16 cellular contexts compared by ENCODE assay signal in the genomic region with DNA sequence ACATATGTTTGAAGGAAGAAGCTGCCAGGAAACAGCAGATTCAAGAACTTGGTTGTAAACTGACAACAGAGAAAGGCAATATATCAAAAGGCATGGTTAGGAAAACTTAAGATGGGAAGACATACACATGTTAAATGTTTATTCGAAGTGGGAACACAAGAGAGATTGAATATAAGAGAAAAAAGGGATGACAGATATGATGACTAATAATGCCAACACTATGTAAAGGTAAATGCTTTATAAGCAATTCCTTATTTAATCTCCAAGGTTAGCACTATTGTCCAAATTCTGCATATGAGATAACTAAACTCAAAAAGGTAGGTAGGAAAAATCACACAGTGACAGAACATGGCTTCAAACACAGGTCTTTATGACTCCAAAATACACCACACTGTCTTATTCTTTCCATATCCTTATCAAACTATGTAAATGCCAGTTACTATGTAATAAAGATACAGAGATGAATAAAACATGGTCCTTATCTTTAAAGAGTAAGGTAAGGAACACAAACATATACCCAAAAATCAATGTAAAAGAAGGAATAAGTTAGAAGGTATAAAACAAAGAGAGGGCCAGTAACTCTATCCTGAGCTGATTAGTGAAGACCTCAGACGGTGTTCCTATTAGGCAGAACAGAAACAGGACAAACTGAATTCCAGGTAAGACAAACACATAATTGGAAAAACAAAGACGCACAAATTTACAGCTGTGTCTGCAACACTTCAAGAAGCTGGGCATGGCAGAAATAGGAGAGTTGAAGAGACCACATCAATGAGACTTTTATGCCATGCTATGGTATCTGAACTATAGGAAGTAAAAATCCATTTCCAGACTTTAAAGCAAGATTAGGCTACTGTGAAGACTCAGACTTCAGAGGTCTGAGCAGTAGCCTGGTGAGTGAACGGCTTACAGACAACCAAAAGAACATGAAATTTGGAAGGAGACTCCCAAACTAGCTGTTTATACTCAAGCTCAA. TPM values are rescaled to one million over a fixed set of nuclear protein-coding genes. Genes with fewer than 3 reads are reported as not detected.
DNase-seq lines count a peak whose midpoint lies in the region; ATAC-seq and TF ChIP-seq lines count a peak whose summit lies in the region.
"Had no signal": no experiment of that assay in that cellular context is flagged by ENCODE, and none has a peak within 500 bp of the region (broad histone marks: within the 10 kb centered on the region; RNA-seq: fewer than 3 reads in every experiment).

No MANE protein-coding gene starts in this region.

- DNase-seq in CD8-positive, alpha-beta memory T cell, result peak in 1 of 5 donors; percentile 14
- no peak for DNase-seq in Karpas-422
- peak; percentile 35 for DNase-seq in cerebellar cortex (ENCODE audit: low spot score)
- no peak for DNase-seq in neural progenitor cell (ENCODE audit: low spot score)
- no peak for DNase-seq in NCI-H1694 treated with DMSO at 0.1 percent for 48 hours (lab: John Stamatoyannopoulos, UW)
- DNase-seq in NCI-H510A (lab: John Stamatoyannopoulos, UW), result no peak
- DNase-seq: aorta, cortex of kidney, heart right ventricle, kidney glomerular epithelial cell, NCI-H2029, NCI-H526, posterior cingulate gyrus, small intestine, stomach had no signal

- H3K79me2 ChIP-seq in Karpas-422 (ENCODE audit: low read length), result peaks cover 98% of the 10 kb centered on the region
- peaks cover 83% of the 10 kb centered on the region for H3K79me2 ChIP-seq in neural progenitor cell (ENCODE audit: low read depth)

- H3K9me3 ChIP-seq in CD8-positive, alpha-beta memory T cell (ENCODE audit: low read length), result no peaks in the 10 kb centered on the region
- H3K9me3 ChIP-seq in Karpas-422 (ENCODE audit: low read length) (no peaks in the 10 kb centered on the region), neural progenitor cell (ENCODE audit: low read depth) (no peaks in the 10 kb centered on the region)
- H3K9me3 ChIP-seq: heart right ventricle, stomach had no signal

- no peaks in the 10 kb centered on the region for H3F3A ChIP-seq in neural progenitor cell (ENCODE audit: low read depth)

- peaks cover 48% of the 10 kb centered on the region for H3K4me1 ChIP-seq in CD8-positive, alpha-beta memory T cell (ENCODE audit: insufficient read depth, low read length)
- H3K4me1 ChIP-seq in Karpas-422 (ENCODE audit: low read length) (peaks cover 69% of the 10 kb centered on the region), neural progenitor cell (peaks cover 35% of the 10 kb centered on the region)

- no peaks in the 10 kb centered on the region for H3K27me3 Mint-ChIP-seq in CD8-positive, alpha-beta memory T cell
- no peaks in the 10 kb centered on the region for H3K27me3 Mint-ChIP-seq in neural progenitor cell (ENCODE audit: insufficient read depth, low read depth)

- no peak for TF ChIP-seq CTCF in neural progenitor cell (IDR thresholded peaks at IDR 0.05)

- no peaks in the 10 kb centered on the region for H3K27me3 ChIP-seq in CD8-positive, alpha-beta memory T cell (ENCODE audit: insufficient read depth, low read length, poor library complexity, severe bottlenecking)
- H3K27me3 ChIP-seq in Karpas-422 (ENCODE audit: low read length), result no peaks in the 10 kb centered on the region
- no peaks in the 10 kb centered on the region for H3K27me3 ChIP-seq in neural progenitor cell
- H3K27me3 ChIP-seq: heart right ventricle, stomach had no signal

- ATAC-seq in GM21447 (IDR thresholded peaks at IDR 0.05; ENCODE audit: unreplicated experiment), result no peak

- H3K36me3 Mint-ChIP-seq in CD8-positive, alpha-beta memory T cell, result peaks cover 0 to 26% (median 2%) of the 10 kb centered on the region in 3 donors
- H3K36me3 Mint-ChIP-seq in neural progenitor cell, result peaks cover 3% of the 10 kb centered on the region

- no peaks in the 10 kb centered on the region for H4K20me1 ChIP-seq in Karpas-422 (ENCODE audit: insufficient read depth, low read depth, low read length)
- H4K20me1 ChIP-seq in neural progenitor cell (ENCODE audit: low read depth), result peaks cover 54% of the 10 kb centered on the region

- no peak overlapping the region for H3K9ac ChIP-seq in Karpas-422 (ENCODE audit: low read length)
- no peak overlapping the region for H3K9ac ChIP-seq in neural progenitor cell

- CTCF ChIA-PET in CD8-positive, alpha-beta memory T cell (lab: Charles Lee), result interaction anchor here (1.2 to 1.7 kb wide), 3 partner anchors 10 to 78 kb away, joined by 3 to 7 read pairs (median 3); no protein-coding TSS in a partner anchor

- H3K4me2 ChIP-seq in Karpas-422 (ENCODE audit: low read depth, low read length, poor library complexity, severe bottlenecking) (no peak overlapping the region), neural progenitor cell (no peak overlapping the region)

- H3K4me3 Mint-ChIP-seq in CD8-positive, alpha-beta memory T cell, result peak overlapping the region in 6 of 7 donors; percentile 5 to 64 (median 18)
- no peak overlapping the region for H3K4me3 Mint-ChIP-seq in neural progenitor cell

- H3K4me3 ChIP-seq in CD8-positive, alpha-beta memory T cell (ENCODE audit: low read length), result no peak overlapping the region
- H3K4me3 ChIP-seq in Karpas-422 (ENCODE audit: low read length) (no peak overlapping the region), neural progenitor cell (no peak overlapping the region)
- H3K4me3 ChIP-seq: heart right ventricle, stomach had no signal

- no peaks in the 10 kb centered on the region for H3K9me2 ChIP-seq in Karpas-422 (replicated peaks; ENCODE audit: insufficient read depth, low read length)

- peak overlapping the region in 4 of 8 donors; percentile 29 to 80 (median 51) for H3K27ac Mint-ChIP-seq in CD8-positive, alpha-beta memory T cell
- no peak overlapping the region for H3K27ac Mint-ChIP-seq in neural progenitor cell

- H2AFZ ChIP-seq in Karpas-422 (ENCODE audit: low read length), result no peak overlapping the region
- H2AFZ ChIP-seq in neural progenitor cell (replicated peaks), result no peak overlapping the region

- no peak overlapping the region for H3K27ac ChIP-seq in CD8-positive, alpha-beta memory T cell (ENCODE audit: low read depth, low read length)
- H3K27ac ChIP-seq in Karpas-422 (ENCODE audit: low read length), result peak overlapping the region; percentile 48
- peak overlapping the region; percentile 22 for H3K27ac ChIP-seq in neural progenitor cell
- H3K27ac ChIP-seq: stomach had no signal

- H3K36me3 ChIP-seq in CD8-positive, alpha-beta memory T cell (ENCODE audit: insufficient read depth, low read length), result no peaks in the 10 kb centered on the region
- H3K36me3 ChIP-seq in Karpas-422 (ENCODE audit: insufficient read depth, low read length) (no peaks in the 10 kb centered on the region), neural progenitor cell (no peaks in the 10 kb centered on the region)
- H3K36me3 ChIP-seq: heart right ventricle had no signal

- no peaks in the 10 kb centered on the region for H3K9me3 Mint-ChIP-seq in CD8-positive, alpha-beta memory T cell
- peaks cover under 1% of the 10 kb centered on the region for H3K9me3 Mint-ChIP-seq in neural progenitor cell

- POLR2A ChIA-PET in CD8-positive, alpha-beta memory T cell (lab: Charles Lee), result no interaction called here

- H3K4me1 Mint-ChIP-seq in CD8-positive, alpha-beta memory T cell, result peaks cover 72 to 94% (median 88%) of the 10 kb centered on the region in 3 donors
- peaks cover 2% of the 10 kb centered on the region for H3K4me1 Mint-ChIP-seq in neural progenitor cell

RNA-seq across cellular contexts. Expression of a gene that starts 56.1 kb away (rescaled TPM):
- 10 to 100 TPM; 35.9 to 37.1 TPM for total RNA-seq in CD8-positive, alpha-beta memory T cell
- polyA plus RNA-seq in CD8-positive, alpha-beta memory T cell, result 79.7 TPM
- 46.0 and 79.8 TPM in 2 replicates for total RNA-seq in Karpas-422 (2014; rRNA removed; shearing (Covaris generic); ENCODE audit: low replicate concordance)
- 35.1 and 43.1 TPM in 2 replicates for total RNA-seq in neural progenitor cell (ENCODE audit: low replicate concordance)
